ENCODE assay signal across 11 cellular contexts in the genomic region with DNA sequence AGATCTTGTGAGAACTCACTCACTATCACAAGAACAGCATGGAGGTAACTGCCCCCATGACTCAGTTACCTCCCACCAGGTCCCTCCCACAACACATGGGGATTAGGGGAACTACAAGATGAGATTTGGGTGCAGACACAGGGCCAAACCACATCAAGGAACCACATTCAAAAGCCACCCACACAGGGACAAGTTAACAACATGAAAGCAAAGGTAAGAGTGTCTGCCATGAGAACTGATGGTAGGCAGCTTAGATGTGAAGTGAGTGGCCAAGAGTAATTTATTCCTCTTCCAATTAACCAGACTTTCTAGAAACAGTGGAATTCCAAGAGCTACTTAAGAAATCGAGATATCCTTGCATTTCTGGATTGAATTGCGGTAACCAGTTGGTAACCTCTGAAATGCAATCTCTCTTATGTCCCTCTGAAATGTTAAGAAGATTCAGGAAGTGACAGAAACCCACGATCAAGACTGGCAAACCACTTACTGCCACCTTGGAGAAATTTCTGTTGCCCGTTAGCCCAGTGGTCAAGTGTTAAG.
DNase-seq lines count a peak whose midpoint lies in the region; ATAC-seq and TF ChIP-seq lines count a peak whose summit lies in the region.
"Had no signal": no experiment of that assay in that cellular context is flagged by ENCODE, and none has a peak within 500 bp of the region (broad histone marks: within the 10 kb centered on the region; RNA-seq: fewer than 3 reads in every experiment).

No MANE protein-coding gene starts in this region.

- ATAC-seq in heart right ventricle = no peak

- DNase-seq in GM10248 (ENCODE audit: extremely low spot score) = peak; percentile 45
- peak; percentile 89 for DNase-seq in SW480 (ENCODE audit: low spot score)
- peak; percentile 71 for DNase-seq in activated T-cell treated with anti-CD3 and anti-CD28 coated beads, Interleukin-2, amount 50 U/mL, for 24 hours
- DNase-seq in stimulated activated CD4-positive, alpha-beta T cell treated with anti-CD3 and anti-CD28 coated beads, Interleukin-1b, Interleukin-23, amount 100 ng/mL, for 4 hours (ENCODE audit: low read depth in 2 of 2) = peak; percentile 46 to 60
- DNase-seq in SK-N-DZ (ENCODE audit: low spot score) = no peak
- no peak for DNase-seq in hypothalamus (lab: John Stamatoyannopoulos, UW)
- DNase-seq in retina = no peak
- DNase-seq in heart right ventricle = no peak
- DNase-seq: amygdala, mesenchymal stem cell had no signal

- H3K4me3 ChIP-seq in heart right ventricle = no peak overlapping the region
- H3K4me3 ChIP-seq: smooth muscle cell had no signal

- H3K27me3 ChIP-seq in heart right ventricle = no peaks in the 10 kb centered on the region

- H3K36me3 Mint-ChIP-seq in activated T-cell treated with anti-CD3 and anti-CD28 coated beads, Interleukin-2, amount 50 U/mL, for 24 hours (ENCODE audit: low read depth) = peaks cover 50% of the 10 kb centered on the region

- 93% methylated on average over 4 of the region's 4 CpGs for WGBS in heart right ventricle, 2 donors

- H3K9me3 ChIP-seq in heart right ventricle = peaks cover 0 to 12% (median 0%) of the 10 kb centered on the region in 11 donors

- H3K27ac ChIP-seq in heart right ventricle = no peak overlapping the region

- H3K9me3 Mint-ChIP-seq in activated T-cell treated with anti-CD3 and anti-CD28 coated beads, Interleukin-2, amount 50 U/mL, for 24 hours = no peaks in the 10 kb centered on the region

- no peak for TF ChIP-seq CTCF in GM10248 (IDR thresholded peaks at IDR 0.05; ENCODE audit: control extremely low read depth, extremely low read depth, low read depth, missing control alignments)
- TF ChIP-seq CTCF in heart right ventricle (IDR thresholded peaks at IDR 0.05) = no peak

- H3K36me3 ChIP-seq in heart right ventricle = no peaks in the 10 kb centered on the region

- H3K4me3 Mint-ChIP-seq in activated T-cell treated with anti-CD3 and anti-CD28 coated beads, Interleukin-2, amount 50 U/mL, for 24 hours = peak overlapping the region; percentile 37

- H3K4me1 ChIP-seq in heart right ventricle = peaks cover 0 to 11% (median 9%) of the 10 kb centered on the region in 9 donors

- H3K27me3 Mint-ChIP-seq in activated T-cell treated with anti-CD3 and anti-CD28 coated beads, Interleukin-2, amount 50 U/mL, for 24 hours = no peaks in the 10 kb centered on the region

- CTCF ChIA-PET in GM10248 (lab: Yijun Ruan, JAX) = no interaction called here

- intact Hi-C loops in heart right ventricle (cut with DNase I) = loop anchor here in 1 of 10 donors (2.0 kb wide), 1 partner anchor 19 kb away; no protein-coding TSS in a partner anchor

- peaks cover 83% of the 10 kb centered on the region for H3K4me1 Mint-ChIP-seq in activated T-cell treated with anti-CD3 and anti-CD28 coated beads, Interleukin-2, amount 50 U/mL, for 24 hours (ENCODE audit: low read depth)

- H3K27ac Mint-ChIP-seq in activated T-cell treated with anti-CD3 and anti-CD28 coated beads, Interleukin-2, amount 50 U/mL, for 24 hours = peak overlapping the region; percentile 84

- POLR2A ChIA-PET in GM10248 (lab: Yijun Ruan, JAX) = no interaction called here

Comparison
In these comparisons a context has a peak if more than half of its experiments do, and no peak if none do; other contexts are left out.
1. DNase-seq: peak in GM10248 (single experiment), SW480 (single experiment), activated T-cell treated with anti-CD3 and anti-CD28 coated beads, Interleukin-2, amount 50 U/mL, for 24 hours (single experiment) and stimulated activated CD4-positive, alpha-beta T cell treated with anti-CD3 and anti-CD28 coated beads, Interleukin-1b, Interleukin-23, amount 100 ng/mL, for 4 hours (2 of 2); none in SK-N-DZ (single experiment), hypothalamus (0 of 51), retina (single experiment) and heart right ventricle (0 of 2).